Comparison of ENCODE assay signal across 8 cellular contexts in the genomic region with DNA sequence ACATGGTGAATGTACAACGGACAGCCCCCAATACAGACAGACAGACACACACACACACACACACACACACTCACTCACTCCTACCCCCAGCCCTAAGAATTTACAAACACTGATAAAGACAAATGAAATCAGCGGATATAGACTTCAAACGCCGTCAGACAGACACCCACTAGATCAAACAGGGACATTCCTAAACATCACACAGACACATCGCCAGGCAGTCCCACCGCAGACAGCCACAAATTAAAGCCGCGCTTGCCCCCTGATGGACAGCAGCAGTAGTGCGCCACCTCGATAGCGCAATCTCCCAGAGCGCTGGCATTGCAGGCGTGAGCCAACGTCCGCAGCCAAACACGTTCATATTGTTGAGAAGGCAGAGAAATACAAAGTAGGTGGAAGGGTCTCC. TPM values are rescaled to one million over a fixed set of nuclear protein-coding genes. Genes with fewer than 3 reads are reported as not detected.
DNase-seq lines count a peak whose midpoint lies in the region; ATAC-seq and TF ChIP-seq lines count a peak whose summit lies in the region.

No MANE protein-coding gene starts in this region.

- H3K27me3 ChIP-seq in MG63: no peaks in the 10 kb centered on the region
- no peaks in the 10 kb centered on the region for H3K27me3 ChIP-seq in aorta (ENCODE audit: control insufficient read depth in 1 of 2, insufficient read depth in 2 of 2, low read length in 1 of 2)

- H3K36me3 ChIP-seq in MG63 (no peaks in the 10 kb centered on the region), aorta (ENCODE audit: control insufficient read depth in 1 of 2, insufficient read depth in 2 of 2, low read length in 1 of 2) (no peaks in the 10 kb centered on the region)

- H3K27ac ChIP-seq in aorta (ENCODE audit: low read depth in 1 of 2, low read length in 2 of 2): no peak overlapping the region

- peak overlapping the region; percentile 5 for H3K4me3 Mint-ChIP-seq in Calu3 (ENCODE audit: low read depth, unreplicated experiment)
- peak overlapping the region; percentile 78 for H3K4me3 Mint-ChIP-seq in activated naive CD8-positive, alpha-beta T cell treated with anti-CD3 and anti-CD28 coated beads for 36 hours

- H3K4me1 Mint-ChIP-seq in Calu3 (ENCODE audit: low read depth, unreplicated experiment): peaks cover 8% of the 10 kb centered on the region
- peaks cover 14% of the 10 kb centered on the region for H3K4me1 Mint-ChIP-seq in activated naive CD8-positive, alpha-beta T cell treated with anti-CD3 and anti-CD28 coated beads for 36 hours

- BruUV-seq in Calu3 (replicated peaks; lab: Mats Ljungman, UMichigan): no TSS peak

- ATAC-seq in GM21526 (IDR thresholded peaks at IDR 0.05; ENCODE audit: low FRiP score, unreplicated experiment) (peak; percentile 49), aorta (ENCODE audit: low FRiP score) (peak; percentile 93)

- H3K27ac Mint-ChIP-seq in Calu3 (ENCODE audit: unreplicated experiment): no peak overlapping the region
- peak overlapping the region; percentile 84 for H3K27ac Mint-ChIP-seq in activated naive CD8-positive, alpha-beta T cell treated with anti-CD3 and anti-CD28 coated beads for 36 hours

- 2 to 4% methylated on average over 16 of the region's 16 CpGs for whole genome bisulfite sequencing in aorta, 2 donors

- DNase-seq in Calu3 (peak; percentile 85), MG63 (peak; percentile 82), SW 1271 (lab: John Stamatoyannopoulos, UW) (peak; percentile 38 to 82), cardiac septum (ENCODE audit: low spot score) (peak; percentile 87), putamen (ENCODE audit: low spot score) (peak; percentile 36), aorta (peak; percentile 89 to 92)
- DNase-seq in activated naive CD8-positive, alpha-beta T cell treated with anti-CD3 and anti-CD28 coated beads for 36 hours: peak; percentile 90

- H3K9me3 Mint-ChIP-seq in Calu3 (ENCODE audit: low read depth, unreplicated experiment): no peaks in the 10 kb centered on the region
- no peaks in the 10 kb centered on the region for H3K9me3 Mint-ChIP-seq in activated naive CD8-positive, alpha-beta T cell treated with anti-CD3 and anti-CD28 coated beads for 36 hours

- intact Hi-C loops in Calu3 (cut with micrococcal nuclease; ENCODE audit: unreplicated experiment): loop anchor here (1.0 to 2.0 kb wide), 4 partner anchors 62 to 230 kb away; a partner anchor contains a TSS
- intact Hi-C loops in cardiac septum (cut with DNase I): loop anchor here (1.0 to 5.0 kb wide), 3 partner anchors 124 to 345 kb away; a partner anchor contains a TSS
- intact Hi-C loops in aorta (cut with DNase I): loop anchor here (2.0 to 5.0 kb wide), 4 partner anchors 124 to 345 kb away; a partner anchor contains a TSS

- H3K36me3 Mint-ChIP-seq in Calu3 (ENCODE audit: insufficient read depth, unreplicated experiment): peaks cover 13% of the 10 kb centered on the region
- no peaks in the 10 kb centered on the region for H3K36me3 Mint-ChIP-seq in activated naive CD8-positive, alpha-beta T cell treated with anti-CD3 and anti-CD28 coated beads for 36 hours

- H3K9me3 ChIP-seq in MG63 (no peaks in the 10 kb centered on the region), aorta (ENCODE audit: control insufficient read depth, low read length) (no peaks in the 10 kb centered on the region)

- CTCF ChIA-PET in Calu3 (lab: Charles Lee): interaction anchor here (0.6 to 3.7 kb wide), 6 partner anchors 19 to 210 kb away, joined by 3 to 46 read pairs (median 4); a partner anchor contains a TSS

- no peak overlapping the region for H3K4me3 ChIP-seq in MG63
- H3K4me3 ChIP-seq in aorta (ENCODE audit: low read length in 2 of 2): no peak overlapping the region

- peaks cover 11% of the 10 kb centered on the region for H3K27me3 Mint-ChIP-seq in Calu3 (ENCODE audit: unreplicated experiment)
- no peaks in the 10 kb centered on the region for H3K27me3 Mint-ChIP-seq in activated naive CD8-positive, alpha-beta T cell treated with anti-CD3 and anti-CD28 coated beads for 36 hours

- peak; percentile 75 for TF ChIP-seq CTCF in Calu3 (IDR thresholded peaks at IDR 0.05; ENCODE audit: unreplicated experiment)

- H3K4me1 ChIP-seq in aorta (ENCODE audit: control insufficient read depth in 1 of 2, insufficient read depth in 2 of 2, low read length in 2 of 2): no peaks in the 10 kb centered on the region

RNA-seq across cellular contexts. Expression of a gene that starts 24.7 kb away (rescaled TPM):
- total RNA-seq in Calu3 (2022) (not detected in 2 replicates), cardiac septum (0.62 TPM), aorta (1 to 10 TPM in 1 of 2 donors, under 1 TPM in 1; 0.42 to 1.6 TPM)
- total RNA-seq in MG63 (2014; rRNA removed; shearing (Covaris generic); ENCODE audit: low replicate concordance): 17.3 and 17.8 TPM in 2 replicates
- 1 to 10 TPM in 1 of 2 experiments, under 1 TPM in 1; 0.88 to 1.3 TPM for total RNA-seq in activated naive CD8-positive, alpha-beta T cell treated with anti-CD3 and anti-CD28 coated beads for 36 hours
- under 1 TPM; 0.08 to 0.50 TPM for polyA plus RNA-seq in aorta

Comparison
In these comparisons a context has a peak if more than half of its experiments do, and no peak if none do; other contexts are left out.
1. DNase-seq: peak in every context shown above with its lines; median percentile 90 in aorta; 90 in activated naive CD8-positive, alpha-beta T cell treated with anti-CD3 and anti-CD28 coated beads for 36 hours; 87 in cardiac septum; 85 in Calu3; 82 in MG63; 60 in SW 1271; 36 in putamen.